21 cellular contexts compared by ENCODE assay signal in genomic region chr6:1735239-1735803, GRCh38.
"Had no signal": no experiment of that assay in that cellular context is flagged by ENCODE, and none has a peak within 500 bp of the region (broad histone marks: within the 10 kb centered on the region; RNA-seq: fewer than 3 reads in every experiment).

No MANE protein-coding gene starts in this region.

- H3K27me3 ChIP-seq: ascending aorta, breast epithelium, neural progenitor cell, pancreas, tibial nerve had no signal

- H3K36me3 ChIP-seq: ascending aorta, breast epithelium, neural progenitor cell, pancreas, tibial nerve, WERI-Rb-1 had no signal

- DNase-seq: activated CD4-positive, alpha-beta memory T cell treated with anti-CD3 and anti-CD28 coated beads for 36 hours; activated CD8-positive, alpha-beta memory T cell treated with anti-CD3 and anti-CD28 coated beads, Interleukin-2, amount 10 ng/mL, durations not matched to agents 7 days and 5 days; activated naive CD4-positive, alpha-beta T cell treated with anti-CD3 and anti-CD28 coated beads, Interleukin-2, amount 10 ng/mL, durations not matched to agents 7 days and 5 days; activated T-cell treated with anti-CD3 and anti-CD28 coated beads, Interleukin-2, amount 50 U/mL, for 1 hour; dermis blood vessel endothelial cell; effector memory CD8-positive, alpha-beta T cell; head of caudate nucleus; immature natural killer cell; left cardiac atrium; midbrain; naive B cell; pancreas; WERI-Rb-1 had no signal

- H3K9me3 ChIP-seq: ascending aorta, pancreas had no signal

- H3K4me3 ChIP-seq: ascending aorta, breast epithelium, lung, neural progenitor cell, pancreas, tibial nerve had no signal

- H3K4me1 ChIP-seq: ascending aorta, breast epithelium, neural progenitor cell, pancreas, tibial nerve had no signal

- H2AFZ ChIP-seq: neural progenitor cell had no signal

- H3K4me2 ChIP-seq: neural progenitor cell had no signal

- FAIRE-seq: frontal cortex, pancreas had no signal

- H3K9ac ChIP-seq: neural progenitor cell had no signal

- H3K27ac ChIP-seq: ascending aorta, breast epithelium, epithelial cell of prostate, neural progenitor cell, pancreas, tibial nerve, WERI-Rb-1 had no signal

- ATAC-seq: activated CD8-positive, alpha-beta memory T cell treated with anti-CD3 and anti-CD28 coated beads, Interleukin-2, amount 10 ng/mL, durations not matched to agents 7 days and 5 days; effector memory CD8-positive, alpha-beta T cell; stimulated activated effector memory CD8-positive, alpha-beta T cell treated with anti-CD3 and anti-CD28 coated beads, Interleukin-12 subunit alpha, Interleukin-12 subunit beta, amount 100 ng/mL, for 72 hours had no signal
